Comparison of ENCODE assay signal across 6 cellular contexts in genomic region chr9:136726631-136727191, GRCh38.
DNase-seq lines count a peak whose midpoint lies in the region; ATAC-seq and TF ChIP-seq lines count a peak whose summit lies in the region.

No MANE protein-coding gene starts in this region.

- H3K4me3 ChIP-seq in GM12865 (ENCODE audit: low read depth, low read length): peak overlapping the region; percentile 67

- DNase-seq in GM12865 (ENCODE audit: low read depth) (peak; percentile 79), epithelial cell of prostate (ENCODE audit: low read depth, low spot score) (no peak), inferior parietal cortex (ENCODE audit: extremely low spot score) (no peak)
- peak; percentile 50 for DNase-seq in stimulated activated CD4-positive, alpha-beta T cell treated with anti-CD3 and anti-CD28 coated beads, Interleukin-1b, Interleukin-23, amount 100 ng/mL, for 48 hours

- ATAC-seq in SK-N-SH treated with all-trans-retinoic acid at 6 μM for 48 hours (peak; percentile 4; the same call in 1 of the 3 replicates), GM18858 (IDR thresholded peaks at IDR 0.05; ENCODE audit: unreplicated experiment) (no peak)

- TF ChIP-seq CTCF in GM12865 (IDR thresholded peaks at IDR 0.05; ENCODE audit: insufficient read depth, low read depth, low read length, missing control alignments): peak; percentile 79

- peak overlapping the region; percentile 60 for H3K27ac ChIP-seq in epithelial cell of prostate

TF ChIP-seq in SK-N-SH treated with all-trans-retinoic acid at 6 μM for 48 hours, 23 proteins besides CTCF, POLR2A, EP300 and RAD21:
- no peak for TF ChIP-seq ZFP30 (CRISPR knock-in tag; IDR thresholded peaks at IDR 0.05)
- TF ChIP-seq CREB5 (CRISPR knock-in tag; IDR thresholded peaks at IDR 0.05; ENCODE audit: low read depth): no peak
- no peak for TF ChIP-seq ISL1 (CRISPR knock-in tag; IDR thresholded peaks at IDR 0.05)
- no peak for TF ChIP-seq CSDC2 (CRISPR knock-in tag; IDR thresholded peaks at IDR 0.05)
- TF ChIP-seq RARB (CRISPR knock-in tag; IDR thresholded peaks at IDR 0.05): no peak
- no peak for TF ChIP-seq ARNTL (CRISPR knock-in tag; IDR thresholded peaks at IDR 0.05; ENCODE audit: borderline replicate concordance, low read depth)
- TF ChIP-seq ZFP3 (CRISPR knock-in tag; IDR thresholded peaks at IDR 0.05): no peak
- no peak for TF ChIP-seq TOX (CRISPR knock-in tag; IDR thresholded peaks at IDR 0.05; ENCODE audit: borderline replicate concordance)

Comparison
In these comparisons a context has a peak if more than half of its experiments do, and no peak if none do; other contexts are left out.
1. DNase-seq: peak in GM12865 (single experiment) and stimulated activated CD4-positive, alpha-beta T cell treated with anti-CD3 and anti-CD28 coated beads, Interleukin-1b, Interleukin-23, amount 100 ng/mL, for 48 hours (single experiment); none in epithelial cell of prostate (single experiment) and inferior parietal cortex (single experiment).